In the genomic region with DNA sequence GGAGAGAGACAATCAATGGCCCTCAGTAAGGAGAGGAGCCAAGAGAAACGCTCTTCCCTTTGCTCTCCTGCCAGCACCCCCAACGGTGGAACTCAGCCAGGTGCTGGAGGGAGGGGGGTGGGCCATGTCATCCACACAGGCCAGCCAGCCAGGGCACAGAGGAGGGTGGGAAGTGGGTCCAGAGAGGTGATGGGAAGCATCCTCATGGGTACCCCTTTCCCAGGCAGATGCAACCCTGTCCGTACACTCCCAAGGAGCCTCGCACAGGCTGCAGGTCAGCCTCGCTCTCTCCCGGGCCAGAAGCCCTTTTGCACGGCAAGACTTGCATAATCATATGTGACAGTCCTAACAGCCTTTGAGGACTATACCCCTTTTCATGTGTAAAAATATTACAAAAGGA, we compare ENCODE assay signal across 28 cellular contexts.
A peak's percentile ranks its signal among the peaks of the same experiment; 100 is the strongest.
DNase-seq lines count a peak whose midpoint lies in the region; ATAC-seq, FAIRE-seq and TF ChIP-seq lines count a peak whose summit lies in the region.
"Had no signal": no experiment of that assay in that cellular context is flagged by ENCODE, and none has a peak within 500 bp of the region (broad histone marks: within the 10 kb centered on the region; RNA-seq: fewer than 3 reads in every experiment).

No MANE protein-coding gene starts in this region.

- BruUV-seq in HepG2 (replicated peaks; lab: Mats Ljungman, UMichigan), result no TSS peak

- H3K27ac Mint-ChIP-seq in T-helper 1 cell treated with Interleukin-12 subunit alpha and Interleukin-12 subunit beta and Interleukin-4 antibody, amounts not matched to agents 30 μg/mL and 1 μg/mL, for 36 hours, result peak overlapping the region; percentile 7
- peak overlapping the region; percentile 53 for H3K27ac Mint-ChIP-seq in dendritic cell treated with granulocyte-macrophage colony-stimulating factor and Interleukin-4, amounts not matched to agents 40 ng/mL and 50 ng/mL, for 4 days

- H3K27ac ChIP-seq in liver (ENCODE audit: low read depth in 1 of 2, low read length in 2 of 2), result peak overlapping the region; percentile 92 to 93
- H3K27ac ChIP-seq in HepG2 (ENCODE audit: extremely low read length, insufficient read depth, low read length), result no peak overlapping the region
- peak overlapping the region in 3 of 4 donors; percentile 88 to 93 (median 90) for H3K27ac ChIP-seq in upper lobe of left lung
- H3K27ac ChIP-seq: esophagus muscularis mucosa, left ventricle myocardium inferior, Peyer's patch, VCaP had no signal

- no peak overlapping the region for H2AFZ ChIP-seq in HepG2 (ENCODE audit: low read length)

- TF ChIP-seq RAD21 in liver (IDR thresholded peaks at IDR 0.05), result no peak
- TF ChIP-seq RAD21 in HepG2 (CRISPR knock-in tag; IDR thresholded peaks at IDR 0.05), result no peak

- no peaks in the 10 kb centered on the region for H3K27me3 Mint-ChIP-seq in T-helper 1 cell treated with Interleukin-12 subunit alpha and Interleukin-12 subunit beta and Interleukin-4 antibody, amounts not matched to agents 30 μg/mL and 1 μg/mL, for 36 hours (ENCODE audit: low read depth)
- peaks cover 2% of the 10 kb centered on the region for H3K27me3 Mint-ChIP-seq in dendritic cell treated with granulocyte-macrophage colony-stimulating factor and Interleukin-4, amounts not matched to agents 40 ng/mL and 50 ng/mL, for 4 days

- no peak overlapping the region for H3K4me2 ChIP-seq in HepG2 (ENCODE audit: low read depth, low read length)

- in situ Hi-C loops in HepG2 (cut with HindIII; ENCODE audit: extremely low pct_ligation_motif_present, low pct_unique_long_range_greater_than_20kb), result no loop called here

- FAIRE-seq in HepG2 (lab: Jason Lieb, UNC), result no peak
- FAIRE-seq: D721Med, endometrium had no signal

- intact Hi-C loops in HepG2 (cut with micrococcal nuclease; ENCODE audit: unreplicated experiment), result no loop called here
- intact Hi-C loops in dendritic cell treated with granulocyte-macrophage colony-stimulating factor and Interleukin-4, amounts not matched to agents 40 ng/mL and 50 ng/mL, for 4 days (cut with micrococcal nuclease), result no loop called here

- no peak for TF ChIP-seq POLR2A in HepG2 (IDR thresholded peaks at IDR 0.05; ENCODE audit: insufficient read depth in 1 of 2, low read depth in 2 of 2, low read length in 2 of 2)
- TF ChIP-seq POLR2A in upper lobe of left lung (IDR thresholded peaks at IDR 0.05), result no peak

- 47% methylated on average over 7 of the region's 7 CpGs for WGBS in liver
- WGBS in HepG2 (ENCODE audit: low lambda C conversion rate), result 40% methylated on average over 7 of the region's 7 CpGs
- 80 to 84% methylated on average over 7 of the region's 7 CpGs for WGBS in upper lobe of left lung, 2 donors

- no peak for TF ChIP-seq CTCF in liver (IDR thresholded peaks at IDR 0.05; ENCODE audit: low read depth, low read length, missing input control)
- no peak for TF ChIP-seq CTCF in HepG2 (CRISPR knock-in tag; IDR thresholded peaks at IDR 0.05)
- TF ChIP-seq CTCF in upper lobe of left lung (IDR thresholded peaks at IDR 0.05), result no peak

- H3K4me3 ChIP-seq in liver (ENCODE audit: low read depth in 1 of 3, low read length in 3 of 3) (peak overlapping the region in 2 of 3 donors; percentile 53 to 96), HepG2 (replicated peaks in 1 of 3; ENCODE audit: insufficient read depth in 1 of 3, low read depth in 2 of 3, low read length in 3 of 3) (no peak overlapping the region), upper lobe of left lung (no peak overlapping the region)
- H3K4me3 ChIP-seq: esophagus muscularis mucosa, left ventricle myocardium inferior, Peyer's patch had no signal

- H3K4me3 Mint-ChIP-seq in T-helper 1 cell treated with Interleukin-12 subunit alpha and Interleukin-12 subunit beta and Interleukin-4 antibody, amounts not matched to agents 30 μg/mL and 1 μg/mL, for 36 hours, result no peak overlapping the region
- no peak overlapping the region for H3K4me3 Mint-ChIP-seq in dendritic cell treated with granulocyte-macrophage colony-stimulating factor and Interleukin-4, amounts not matched to agents 40 ng/mL and 50 ng/mL, for 4 days
- H3K4me3 Mint-ChIP-seq: naive thymus-derived CD4-positive, alpha-beta T cell had no signal

- H3K4me1 ChIP-seq in liver (ENCODE audit: control insufficient read depth in 4 of 4, insufficient read depth in 4 of 4, low read length in 3 of 4), result peaks cover 6 to 27% (median 7%) of the 10 kb centered on the region in 4 donors
- no peaks in the 10 kb centered on the region for H3K4me1 ChIP-seq in HepG2 (ENCODE audit: insufficient read depth, low read length)
- H3K4me1 ChIP-seq in upper lobe of left lung, result peaks cover 37 to 49% (median 39%) of the 10 kb centered on the region in 4 donors

- H3K79me2 ChIP-seq in HepG2 (ENCODE audit: insufficient read depth, low read length), result no peaks in the 10 kb centered on the region

- POLR2A ChIA-PET in HepG2 (lab: Yijun Ruan, JAX), result no interaction called here

- no peaks in the 10 kb centered on the region for H3K9me3 Mint-ChIP-seq in T-helper 1 cell treated with Interleukin-12 subunit alpha and Interleukin-12 subunit beta and Interleukin-4 antibody, amounts not matched to agents 30 μg/mL and 1 μg/mL, for 36 hours
- no peaks in the 10 kb centered on the region for H3K9me3 Mint-ChIP-seq in dendritic cell treated with granulocyte-macrophage colony-stimulating factor and Interleukin-4, amounts not matched to agents 40 ng/mL and 50 ng/mL, for 4 days

- H3K4me1 Mint-ChIP-seq in T-helper 1 cell treated with Interleukin-12 subunit alpha and Interleukin-12 subunit beta and Interleukin-4 antibody, amounts not matched to agents 30 μg/mL and 1 μg/mL, for 36 hours (ENCODE audit: low read depth), result peaks cover 41% of the 10 kb centered on the region
- peaks cover 40% of the 10 kb centered on the region for H3K4me1 Mint-ChIP-seq in dendritic cell treated with granulocyte-macrophage colony-stimulating factor and Interleukin-4, amounts not matched to agents 40 ng/mL and 50 ng/mL, for 4 days (ENCODE audit: low read depth)

- DNase-seq in T-helper 1 cell (no peak), HepG2 (ENCODE audit: low spot score) (no peak), upper lobe of left lung (no peak), NCI-H2196 treated with DMSO at 0.1 percent for 48 hours (lab: John Stamatoyannopoulos, UW; ENCODE audit: unreplicated experiment) (no peak), anterior cingulate cortex (lab: John Stamatoyannopoulos, UW) (no peak)
- DNase-seq: activated CD4-positive, alpha-beta T cell treated with anti-CD3 and anti-CD28 coated beads, Interleukin-2, amount 50 U/mL, for 1 hour; DND-41; foreskin fibroblast; GF-D8; HCEC 1CT; head of caudate nucleus; islet precursor cell; Karpas-422; left ventricle myocardium inferior; naive thymus-derived CD4-positive, alpha-beta T cell; NCI-H1417 treated with DMSO at 0.1 percent for 48 hours; NCI-H345; NCI-H69; Peyer's patch; SHP77; stimulated activated naive CD4-positive, alpha-beta T cell had no signal

- no peak for TF ChIP-seq EP300 in HepG2 (IDR thresholded peaks at IDR 0.05; ENCODE audit: low read depth in 2 of 2, low read length in 2 of 2)
- TF ChIP-seq EP300 in HepG2 (CRISPR knock-in tag; IDR thresholded peaks at IDR 0.05; ENCODE audit: borderline replicate concordance), result no peak
- no peak for TF ChIP-seq EP300 in upper lobe of left lung (IDR thresholded peaks at IDR 0.05)

- no peak for ATAC-seq in HepG2
- ATAC-seq in upper lobe of left lung (ENCODE audit: low FRiP score in 2 of 2), result no peak
- ATAC-seq: naive thymus-derived CD4-positive, alpha-beta T cell had no signal

- H3K27me3 ChIP-seq in liver (ENCODE audit: control insufficient read depth in 4 of 4, insufficient read depth in 4 of 4, low read length in 3 of 4), result no peaks in the 10 kb centered on the region
- H3K27me3 ChIP-seq in HepG2 (ENCODE audit: control insufficient read depth in 1 of 2, insufficient read depth in 2 of 2, low read length in 2 of 2), result peaks cover 0 to 4% of the 10 kb centered on the region in 2 experiments; a peak in 1 of 5 replicates
- H3K27me3 ChIP-seq in upper lobe of left lung, result no peaks in the 10 kb centered on the region
- H3K27me3 ChIP-seq: esophagus muscularis mucosa, Peyer's patch had no signal

- no peak overlapping the region for H3K9ac ChIP-seq in liver (ENCODE audit: low read depth in 1 of 2, low read length in 2 of 2)
- no peak overlapping the region for H3K9ac ChIP-seq in HepG2 (ENCODE audit: insufficient read depth, low read depth, low read length)

- H3K36me3 Mint-ChIP-seq in T-helper 1 cell treated with Interleukin-12 subunit alpha and Interleukin-12 subunit beta and Interleukin-4 antibody, amounts not matched to agents 30 μg/mL and 1 μg/mL, for 36 hours (ENCODE audit: low read depth), result no peaks in the 10 kb centered on the region
- no peaks in the 10 kb centered on the region for H3K36me3 Mint-ChIP-seq in dendritic cell treated with granulocyte-macrophage colony-stimulating factor and Interleukin-4, amounts not matched to agents 40 ng/mL and 50 ng/mL, for 4 days (ENCODE audit: low read depth)
- H3K36me3 Mint-ChIP-seq: naive thymus-derived CD4-positive, alpha-beta T cell had no signal

- H3K36me3 ChIP-seq in liver (ENCODE audit: control insufficient read depth in 4 of 4, insufficient read depth in 3 of 4, low read depth in 1 of 4, low read length in 3 of 4) (no peaks in the 10 kb centered on the region), HepG2 (replicated peaks in 1 of 2; ENCODE audit: control insufficient read depth in 1 of 2, insufficient read depth in 2 of 2, low read length in 2 of 2) (no peaks in the 10 kb centered on the region), upper lobe of left lung (no peaks in the 10 kb centered on the region)
- H3K36me3 ChIP-seq: esophagus muscularis mucosa, left ventricle myocardium inferior, Peyer's patch had no signal

- CTCF ChIA-PET in HepG2 (lab: Yijun Ruan, JAX; ENCODE audit: low intra/inter-chr PET ratio, low total read pairs), result no interaction called here

- no peaks in the 10 kb centered on the region for H3K9me3 ChIP-seq in liver (ENCODE audit: control insufficient read depth in 4 of 4, low read length in 3 of 4)
- H3K9me3 ChIP-seq in HepG2 (ENCODE audit: low read length), result no peaks in the 10 kb centered on the region
- H3K9me3 ChIP-seq in upper lobe of left lung, result no peaks in the 10 kb centered on the region
- H3K9me3 ChIP-seq: esophagus muscularis mucosa, left ventricle myocardium inferior, Peyer's patch had no signal

- no peaks in the 10 kb centered on the region for H4K20me1 ChIP-seq in HepG2 (ENCODE audit: insufficient read depth, low read length)

TF ChIP-seq in liver, 16 proteins besides CTCF, POLR2A, EP300 and RAD21:
- TF ChIP-seq SP1 (IDR thresholded peaks at IDR 0.05) (no peak), HNF4A (conservative IDR thresholded peaks at IDR 0.05) (peak in 1 of 2 donors; percentile 18)
TF ChIP-seq in liver: peak in this region for 1.

TF ChIP-seq in HepG2, 621 proteins besides CTCF, POLR2A, EP300 and RAD21 (continues in another document):
- TF ChIP-seq WIZ (CRISPR knock-in tag; IDR thresholded peaks at IDR 0.05), result no peak
- no peak for TF ChIP-seq SOX6 (IDR thresholded peaks at IDR 0.05)
- no peak for TF ChIP-seq SOX6 (CRISPR knock-in tag; IDR thresholded peaks at IDR 0.05)
- TF ChIP-seq KMT2A (CRISPR knock-in tag; IDR thresholded peaks at IDR 0.05), result no peak
- TF ChIP-seq RARG (CRISPR knock-in tag; IDR thresholded peaks at IDR 0.05; ENCODE audit: low read depth), result no peak
- no peak for TF ChIP-seq ARNT2 (CRISPR knock-in tag; IDR thresholded peaks at IDR 0.05; ENCODE audit: low read depth)
- no peak for TF ChIP-seq ZNF264 (CRISPR knock-in tag; IDR thresholded peaks at IDR 0.05)
- TF ChIP-seq NFIB (CRISPR knock-in tag; IDR thresholded peaks at IDR 0.05; ENCODE audit: borderline replicate concordance), result no peak

Comparison
In these comparisons a context has a peak if more than half of its experiments do, and no peak if none do; other contexts are left out.
1. H3K4me3 ChIP-seq: peak in liver (2 of 3); none in HepG2 (0 of 3) and upper lobe of left lung (0 of 4).